In genomic region chr3:69997486-69998307, GRCh38 we compare ENCODE assay signal across 1 cellular context.
TF ChIP-seq lines count a peak whose summit lies in the region.

No MANE protein-coding gene starts in this region.

TF ChIP-seq in GM23338, 12 proteins besides CTCF, POLR2A, EP300 and RAD21:
- TF ChIP-seq ZNF462 (CRISPR knock-in tag; IDR thresholded peaks at IDR 0.05) (no peak), ZNF114 (CRISPR knock-in tag; IDR thresholded peaks at IDR 0.05) (no peak), REST (IDR thresholded peaks at IDR 0.05; ENCODE audit: unreplicated experiment) (no peak), JUNB (IDR thresholded peaks at IDR 0.05; ENCODE audit: unreplicated experiment) (no peak), ZNF331 (CRISPR knock-in tag; IDR thresholded peaks at IDR 0.05; ENCODE audit: low read depth) (no peak), CREB1 (CRISPR knock-in tag; IDR thresholded peaks at IDR 0.05; ENCODE audit: low read depth) (no peak), EZH2phosphoT487 (IDR thresholded peaks at IDR 0.05; ENCODE audit: unreplicated experiment) (no peak), EZH2 (IDR thresholded peaks at IDR 0.05; ENCODE audit: low read depth, unreplicated experiment) (no peak), ETS1 (IDR thresholded peaks at IDR 0.05) (no peak), NANOG (IDR thresholded peaks at IDR 0.05; ENCODE audit: borderline replicate concordance) (no peak), POLR2AphosphoS5 (IDR thresholded peaks at IDR 0.05; ENCODE audit: low read depth) (no peak), STAT1 (IDR thresholded peaks at IDR 0.05; ENCODE audit: unreplicated experiment) (no peak)
